Comparison of ENCODE assay signal across 1 cellular context in the genomic region with DNA sequence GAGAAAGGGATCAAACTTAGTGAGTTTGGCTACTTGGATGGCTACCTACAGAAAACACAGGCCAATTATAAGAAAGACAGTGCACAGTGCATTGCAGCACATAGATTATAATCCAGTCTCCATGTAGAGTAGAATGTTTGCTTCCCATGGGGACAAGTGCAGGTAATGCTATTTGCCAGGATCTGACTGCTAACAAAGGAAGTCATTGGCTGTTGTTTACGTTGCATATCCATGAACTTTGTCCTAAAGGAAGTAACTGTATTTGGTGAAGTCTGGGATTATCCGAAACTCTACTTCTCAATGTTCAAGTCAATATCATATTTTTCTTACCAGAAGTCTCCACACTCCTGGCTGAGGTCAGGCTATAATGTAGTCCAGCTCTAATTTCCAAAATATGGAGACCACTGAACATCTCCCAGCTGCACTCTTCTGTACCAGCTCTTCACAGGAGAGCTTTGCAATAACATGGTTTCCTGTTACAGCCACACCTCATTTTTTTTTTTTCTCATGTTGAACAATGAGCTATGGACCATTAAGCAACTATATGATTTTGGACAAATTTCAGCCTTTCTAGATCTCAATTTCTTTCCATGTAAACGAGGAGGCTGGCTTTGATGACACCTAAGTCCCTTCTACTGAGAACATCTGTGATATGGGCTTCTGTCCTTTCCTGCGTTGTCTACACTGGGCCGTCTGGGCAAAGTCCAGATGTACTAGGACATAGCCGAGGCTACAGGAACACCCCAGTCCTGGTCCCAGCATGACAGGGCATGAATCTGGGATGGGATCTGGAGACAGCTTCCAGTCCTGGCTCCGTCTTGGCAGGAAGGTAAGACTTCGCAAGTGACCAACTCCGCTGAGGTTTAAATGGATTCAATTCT.
A peak's percentile ranks its signal among the peaks of the same experiment; 100 is the strongest.
TF ChIP-seq lines count a peak whose summit lies in the region.

No MANE protein-coding gene starts in this region.

TF ChIP-seq in HepG2, 621 proteins besides CTCF, POLR2A, EP300 and RAD21 (continued from another document and continues in another):
- TF ChIP-seq, protein P1, sequence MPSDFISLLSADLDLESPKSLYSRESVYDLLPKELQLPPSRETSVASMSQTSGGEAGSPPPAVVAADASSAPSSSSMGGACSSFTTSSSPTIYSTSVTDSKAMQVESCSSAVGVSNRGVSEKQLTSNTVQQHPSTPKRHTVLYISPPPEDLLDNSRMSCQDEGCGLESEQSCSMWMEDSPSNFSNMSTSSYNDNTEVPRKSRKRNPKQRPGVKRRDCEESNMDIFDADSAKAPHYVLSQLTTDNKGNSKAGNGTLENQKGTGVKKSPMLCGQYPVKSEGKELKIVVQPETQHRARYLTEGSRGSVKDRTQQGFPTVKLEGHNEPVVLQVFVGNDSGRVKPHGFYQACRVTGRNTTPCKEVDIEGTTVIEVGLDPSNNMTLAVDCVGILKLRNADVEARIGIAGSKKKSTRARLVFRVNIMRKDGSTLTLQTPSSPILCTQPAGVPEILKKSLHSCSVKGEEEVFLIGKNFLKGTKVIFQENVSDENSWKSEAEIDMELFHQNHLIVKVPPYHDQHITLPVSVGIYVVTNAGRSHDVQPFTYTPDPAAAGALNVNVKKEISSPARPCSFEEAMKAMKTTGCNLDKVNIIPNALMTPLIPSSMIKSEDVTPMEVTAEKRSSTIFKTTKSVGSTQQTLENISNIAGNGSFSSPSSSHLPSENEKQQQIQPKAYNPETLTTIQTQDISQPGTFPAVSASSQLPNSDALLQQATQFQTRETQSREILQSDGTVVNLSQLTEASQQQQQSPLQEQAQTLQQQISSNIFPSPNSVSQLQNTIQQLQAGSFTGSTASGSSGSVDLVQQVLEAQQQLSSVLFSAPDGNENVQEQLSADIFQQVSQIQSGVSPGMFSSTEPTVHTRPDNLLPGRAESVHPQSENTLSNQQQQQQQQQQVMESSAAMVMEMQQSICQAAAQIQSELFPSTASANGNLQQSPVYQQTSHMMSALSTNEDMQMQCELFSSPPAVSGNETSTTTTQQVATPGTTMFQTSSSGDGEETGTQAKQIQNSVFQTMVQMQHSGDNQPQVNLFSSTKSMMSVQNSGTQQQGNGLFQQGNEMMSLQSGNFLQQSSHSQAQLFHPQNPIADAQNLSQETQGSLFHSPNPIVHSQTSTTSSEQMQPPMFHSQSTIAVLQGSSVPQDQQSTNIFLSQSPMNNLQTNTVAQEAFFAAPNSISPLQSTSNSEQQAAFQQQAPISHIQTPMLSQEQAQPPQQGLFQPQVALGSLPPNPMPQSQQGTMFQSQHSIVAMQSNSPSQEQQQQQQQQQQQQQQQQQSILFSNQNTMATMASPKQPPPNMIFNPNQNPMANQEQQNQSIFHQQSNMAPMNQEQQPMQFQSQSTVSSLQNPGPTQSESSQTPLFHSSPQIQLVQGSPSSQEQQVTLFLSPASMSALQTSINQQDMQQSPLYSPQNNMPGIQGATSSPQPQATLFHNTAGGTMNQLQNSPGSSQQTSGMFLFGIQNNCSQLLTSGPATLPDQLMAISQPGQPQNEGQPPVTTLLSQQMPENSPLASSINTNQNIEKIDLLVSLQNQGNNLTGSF (CRISPR knock-in tag; IDR thresholded peaks at IDR 0.05) = no peak
- TF ChIP-seq TBL1XR1 (IDR thresholded peaks at IDR 0.05; ENCODE audit: borderline replicate concordance, low read length, partially characterized antibody) (no peak), ZNF790 (CRISPR knock-in tag; IDR thresholded peaks at IDR 0.05; ENCODE audit: borderline replicate concordance) (no peak), ZNF841 (CRISPR knock-in tag; IDR thresholded peaks at IDR 0.05; ENCODE audit: borderline replicate concordance) (no peak), RARA (CRISPR knock-in tag; IDR thresholded peaks at IDR 0.05) (peak; percentile 38; the same call in 1 of the 2 replicates), ZNF430 (CRISPR knock-in tag; IDR thresholded peaks at IDR 0.05) (no peak), ZBTB7A (CRISPR knock-in tag; IDR thresholded peaks at IDR 0.05) (no peak), HOXA9 (CRISPR knock-in tag; IDR thresholded peaks at IDR 0.05; ENCODE audit: borderline replicate concordance) (no peak), SRSF4 (IDR thresholded peaks at IDR 0.05; ENCODE audit: low read depth, low read length, poor library complexity, severe bottlenecking) (no peak), ZNF264 (CRISPR knock-in tag; IDR thresholded peaks at IDR 0.05) (no peak), MATR3 (CRISPR knock-in tag; IDR thresholded peaks at IDR 0.05) (no peak), CAMTA2 (CRISPR knock-in tag; IDR thresholded peaks at IDR 0.05; ENCODE audit: borderline replicate concordance) (no peak), CCDC6 (CRISPR knock-in tag; IDR thresholded peaks at IDR 0.05) (no peak), ZNF550 (CRISPR knock-in tag; IDR thresholded peaks at IDR 0.05; ENCODE audit: borderline replicate concordance) (no peak), PPARG (CRISPR knock-in tag; conservative IDR thresholded peaks at IDR 0.05) (peak; percentile 86), SCMH1 (CRISPR knock-in tag; IDR thresholded peaks at IDR 0.05; ENCODE audit: borderline replicate concordance) (no peak), NBN (conservative IDR thresholded peaks at IDR 0.05) (no peak), XRCC5 (optimal IDR thresholded peaks at IDR 0.05; ENCODE audit: low read length) (no peak), SATB2 (CRISPR knock-in tag; IDR thresholded peaks at IDR 0.05) (no peak), NFE2L2 (IDR thresholded peaks at IDR 0.05; ENCODE audit: low read length) (no peak), SKI (IDR thresholded peaks at IDR 0.05; ENCODE audit: partially characterized antibody) (no peak), ZNF207 (IDR thresholded peaks at IDR 0.05; ENCODE audit: borderline replicate concordance) (no peak), ZNF138 (CRISPR knock-in tag; IDR thresholded peaks at IDR 0.05; ENCODE audit: low read depth) (no peak), NFIB (CRISPR knock-in tag; IDR thresholded peaks at IDR 0.05; ENCODE audit: borderline replicate concordance) (no peak), ZFP82 (CRISPR knock-in tag; IDR thresholded peaks at IDR 0.05; ENCODE audit: borderline replicate concordance) (no peak)
- TF ChIP-seq, protein P2, sequence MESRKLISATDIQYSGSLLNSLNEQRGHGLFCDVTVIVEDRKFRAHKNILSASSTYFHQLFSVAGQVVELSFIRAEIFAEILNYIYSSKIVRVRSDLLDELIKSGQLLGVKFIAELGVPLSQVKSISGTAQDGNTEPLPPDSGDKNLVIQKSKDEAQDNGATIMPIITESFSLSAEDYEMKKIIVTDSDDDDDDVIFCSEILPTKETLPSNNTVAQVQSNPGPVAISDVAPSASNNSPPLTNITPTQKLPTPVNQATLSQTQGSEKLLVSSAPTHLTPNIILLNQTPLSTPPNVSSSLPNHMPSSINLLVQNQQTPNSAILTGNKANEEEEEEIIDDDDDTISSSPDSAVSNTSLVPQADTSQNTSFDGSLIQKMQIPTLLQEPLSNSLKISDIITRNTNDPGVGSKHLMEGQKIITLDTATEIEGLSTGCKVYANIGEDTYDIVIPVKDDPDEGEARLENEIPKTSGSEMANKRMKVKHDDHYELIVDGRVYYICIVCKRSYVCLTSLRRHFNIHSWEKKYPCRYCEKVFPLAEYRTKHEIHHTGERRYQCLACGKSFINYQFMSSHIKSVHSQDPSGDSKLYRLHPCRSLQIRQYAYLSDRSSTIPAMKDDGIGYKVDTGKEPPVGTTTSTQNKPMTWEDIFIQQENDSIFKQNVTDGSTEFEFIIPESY (CRISPR knock-in tag; IDR thresholded peaks at IDR 0.05) = no peak
- TF ChIP-seq, protein P3, sequence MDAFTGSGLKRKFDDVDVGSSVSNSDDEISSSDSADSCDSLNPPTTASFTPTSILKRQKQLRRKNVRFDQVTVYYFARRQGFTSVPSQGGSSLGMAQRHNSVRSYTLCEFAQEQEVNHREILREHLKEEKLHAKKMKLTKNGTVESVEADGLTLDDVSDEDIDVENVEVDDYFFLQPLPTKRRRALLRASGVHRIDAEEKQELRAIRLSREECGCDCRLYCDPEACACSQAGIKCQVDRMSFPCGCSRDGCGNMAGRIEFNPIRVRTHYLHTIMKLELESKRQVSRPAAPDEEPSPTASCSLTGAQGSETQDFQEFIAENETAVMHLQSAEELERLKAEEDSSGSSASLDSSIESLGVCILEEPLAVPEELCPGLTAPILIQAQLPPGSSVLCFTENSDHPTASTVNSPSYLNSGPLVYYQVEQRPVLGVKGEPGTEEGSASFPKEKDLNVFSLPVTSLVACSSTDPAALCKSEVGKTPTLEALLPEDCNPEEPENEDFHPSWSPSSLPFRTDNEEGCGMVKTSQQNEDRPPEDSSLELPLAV (CRISPR knock-in tag; conservative IDR thresholded peaks at IDR 0.05; ENCODE audit: low read depth) = no peak
- TF ChIP-seq, protein P4, sequence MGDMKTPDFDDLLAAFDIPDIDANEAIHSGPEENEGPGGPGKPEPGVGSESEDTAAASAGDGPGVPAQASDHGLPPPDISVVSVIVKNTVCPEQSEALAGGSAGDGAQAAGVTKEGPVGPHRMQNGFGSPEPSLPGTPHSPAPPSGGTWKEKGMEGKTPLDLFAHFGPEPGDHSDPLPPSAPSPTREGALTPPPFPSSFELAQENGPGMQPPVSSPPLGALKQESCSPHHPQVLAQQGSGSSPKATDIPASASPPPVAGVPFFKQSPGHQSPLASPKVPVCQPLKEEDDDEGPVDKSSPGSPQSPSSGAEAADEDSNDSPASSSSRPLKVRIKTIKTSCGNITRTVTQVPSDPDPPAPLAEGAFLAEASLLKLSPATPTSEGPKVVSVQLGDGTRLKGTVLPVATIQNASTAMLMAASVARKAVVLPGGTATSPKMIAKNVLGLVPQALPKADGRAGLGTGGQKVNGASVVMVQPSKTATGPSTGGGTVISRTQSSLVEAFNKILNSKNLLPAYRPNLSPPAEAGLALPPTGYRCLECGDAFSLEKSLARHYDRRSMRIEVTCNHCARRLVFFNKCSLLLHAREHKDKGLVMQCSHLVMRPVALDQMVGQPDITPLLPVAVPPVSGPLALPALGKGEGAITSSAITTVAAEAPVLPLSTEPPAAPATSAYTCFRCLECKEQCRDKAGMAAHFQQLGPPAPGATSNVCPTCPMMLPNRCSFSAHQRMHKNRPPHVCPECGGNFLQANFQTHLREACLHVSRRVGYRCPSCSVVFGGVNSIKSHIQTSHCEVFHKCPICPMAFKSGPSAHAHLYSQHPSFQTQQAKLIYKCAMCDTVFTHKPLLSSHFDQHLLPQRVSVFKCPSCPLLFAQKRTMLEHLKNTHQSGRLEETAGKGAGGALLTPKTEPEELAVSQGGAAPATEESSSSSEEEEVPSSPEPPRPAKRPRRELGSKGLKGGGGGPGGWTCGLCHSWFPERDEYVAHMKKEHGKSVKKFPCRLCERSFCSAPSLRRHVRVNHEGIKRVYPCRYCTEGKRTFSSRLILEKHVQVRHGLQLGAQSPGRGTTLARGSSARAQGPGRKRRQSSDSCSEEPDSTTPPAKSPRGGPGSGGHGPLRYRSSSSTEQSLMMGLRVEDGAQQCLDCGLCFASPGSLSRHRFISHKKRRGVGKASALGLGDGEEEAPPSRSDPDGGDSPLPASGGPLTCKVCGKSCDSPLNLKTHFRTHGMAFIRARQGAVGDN (CRISPR knock-in tag; IDR thresholded peaks at IDR 0.05) = no peak
- TF ChIP-seq, protein P5, sequence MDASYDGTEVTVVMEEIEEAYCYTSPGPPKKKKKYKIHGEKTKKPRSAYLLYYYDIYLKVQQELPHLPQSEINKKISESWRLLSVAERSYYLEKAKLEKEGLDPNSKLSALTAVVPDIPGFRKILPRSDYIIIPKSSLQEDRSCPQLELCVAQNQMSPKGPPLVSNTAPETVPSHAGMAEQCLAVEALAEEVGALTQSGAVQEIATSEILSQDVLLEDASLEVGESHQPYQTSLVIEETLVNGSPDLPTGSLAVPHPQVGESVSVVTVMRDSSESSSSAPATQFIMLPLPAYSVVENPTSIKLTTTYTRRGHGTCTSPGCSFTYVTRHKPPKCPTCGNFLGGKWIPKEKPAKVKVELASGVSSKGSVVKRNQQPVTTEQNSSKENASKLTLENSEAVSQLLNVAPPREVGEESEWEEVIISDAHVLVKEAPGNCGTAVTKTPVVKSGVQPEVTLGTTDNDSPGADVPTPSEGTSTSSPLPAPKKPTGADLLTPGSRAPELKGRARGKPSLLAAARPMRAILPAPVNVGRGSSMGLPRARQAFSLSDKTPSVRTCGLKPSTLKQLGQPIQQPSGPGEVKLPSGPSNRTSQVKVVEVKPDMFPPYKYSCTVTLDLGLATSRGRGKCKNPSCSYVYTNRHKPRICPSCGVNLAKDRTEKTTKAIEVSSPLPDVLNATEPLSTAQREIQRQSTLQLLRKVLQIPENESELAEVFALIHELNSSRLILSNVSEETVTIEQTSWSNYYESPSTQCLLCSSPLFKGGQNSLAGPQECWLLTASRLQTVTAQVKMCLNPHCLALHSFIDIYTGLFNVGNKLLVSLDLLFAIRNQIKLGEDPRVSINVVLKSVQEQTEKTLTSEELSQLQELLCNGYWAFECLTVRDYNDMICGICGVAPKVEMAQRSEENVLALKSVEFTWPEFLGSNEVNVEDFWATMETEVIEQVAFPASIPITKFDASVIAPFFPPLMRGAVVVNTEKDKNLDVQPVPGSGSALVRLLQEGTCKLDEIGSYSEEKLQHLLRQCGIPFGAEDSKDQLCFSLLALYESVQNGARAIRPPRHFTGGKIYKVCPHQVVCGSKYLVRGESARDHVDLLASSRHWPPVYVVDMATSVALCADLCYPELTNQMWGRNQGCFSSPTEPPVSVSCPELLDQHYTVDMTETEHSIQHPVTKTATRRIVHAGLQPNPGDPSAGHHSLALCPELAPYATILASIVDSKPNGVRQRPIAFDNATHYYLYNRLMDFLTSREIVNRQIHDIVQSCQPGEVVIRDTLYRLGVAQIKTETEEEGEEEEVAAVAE (CRISPR knock-in tag; IDR thresholded peaks at IDR 0.05; ENCODE audit: borderline replicate concordance) = no peak
- TF ChIP-seq, protein P6, sequence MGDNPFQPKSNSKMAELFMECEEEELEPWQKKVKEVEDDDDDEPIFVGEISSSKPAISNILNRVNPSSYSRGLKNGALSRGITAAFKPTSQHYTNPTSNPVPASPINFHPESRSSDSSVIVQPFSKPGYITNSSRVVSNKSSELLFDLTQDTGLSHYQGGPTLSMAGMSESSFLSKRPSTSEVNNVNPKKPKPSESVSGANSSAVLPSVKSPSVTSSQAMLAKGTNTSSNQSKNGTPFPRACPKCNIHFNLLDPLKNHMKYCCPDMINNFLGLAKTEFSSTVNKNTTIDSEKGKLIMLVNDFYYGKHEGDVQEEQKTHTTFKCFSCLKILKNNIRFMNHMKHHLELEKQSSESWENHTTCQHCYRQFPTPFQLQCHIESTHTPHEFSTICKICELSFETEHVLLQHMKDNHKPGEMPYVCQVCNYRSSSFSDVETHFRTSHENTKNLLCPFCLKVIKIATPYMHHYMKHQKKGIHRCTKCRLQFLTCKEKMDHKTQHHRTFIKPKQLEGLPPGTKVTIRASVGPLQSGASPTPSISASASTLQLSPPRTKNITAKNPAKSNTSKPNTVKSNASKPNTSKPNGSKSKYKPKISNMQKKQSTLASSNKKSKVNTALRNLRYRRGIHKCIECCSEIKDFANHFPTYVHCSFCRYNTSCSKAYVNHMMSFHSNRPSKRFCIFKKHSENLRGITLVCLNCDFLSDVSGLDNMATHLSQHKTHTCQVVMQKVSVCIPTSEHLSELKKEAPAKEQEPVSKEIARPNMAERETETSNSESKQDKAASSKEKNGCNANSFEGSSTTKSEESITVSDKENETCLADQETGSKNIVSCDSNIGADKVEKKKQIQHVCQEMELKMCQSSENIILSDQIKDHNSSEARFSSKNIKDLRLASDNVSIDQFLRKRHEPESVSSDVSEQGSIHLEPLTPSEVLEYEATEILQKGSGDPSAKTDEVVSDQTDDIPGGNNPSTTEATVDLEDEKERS (CRISPR knock-in tag; IDR thresholded peaks at IDR 0.05) = no peak
- TF ChIP-seq, protein P7, sequence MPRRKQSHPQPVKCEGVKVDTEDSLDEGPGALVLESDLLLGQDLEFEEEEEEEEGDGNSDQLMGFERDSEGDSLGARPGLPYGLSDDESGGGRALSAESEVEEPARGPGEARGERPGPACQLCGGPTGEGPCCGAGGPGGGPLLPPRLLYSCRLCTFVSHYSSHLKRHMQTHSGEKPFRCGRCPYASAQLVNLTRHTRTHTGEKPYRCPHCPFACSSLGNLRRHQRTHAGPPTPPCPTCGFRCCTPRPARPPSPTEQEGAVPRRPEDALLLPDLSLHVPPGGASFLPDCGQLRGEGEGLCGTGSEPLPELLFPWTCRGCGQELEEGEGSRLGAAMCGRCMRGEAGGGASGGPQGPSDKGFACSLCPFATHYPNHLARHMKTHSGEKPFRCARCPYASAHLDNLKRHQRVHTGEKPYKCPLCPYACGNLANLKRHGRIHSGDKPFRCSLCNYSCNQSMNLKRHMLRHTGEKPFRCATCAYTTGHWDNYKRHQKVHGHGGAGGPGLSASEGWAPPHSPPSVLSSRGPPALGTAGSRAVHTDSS (CRISPR knock-in tag; conservative IDR thresholded peaks at IDR 0.05) = no peak
